36 cellular contexts compared by ENCODE assay signal in genomic region chr6:104239971-104240370, GRCh38.
A peak's percentile ranks its signal among the peaks of the same experiment; 100 is the strongest.
DNase-seq lines count a peak whose midpoint lies in the region; FAIRE-seq and TF ChIP-seq lines count a peak whose summit lies in the region.
"Had no signal": no experiment of that assay in that cellular context is flagged by ENCODE, and none has a peak within 500 bp of the region (broad histone marks: within the 10 kb centered on the region; RNA-seq: fewer than 3 reads in every experiment).

No MANE protein-coding gene starts in this region.

- no peak overlapping the region for H3K4me2 ChIP-seq in mesendoderm (ENCODE audit: low read length)
- no peak overlapping the region for H3K4me2 ChIP-seq in neural progenitor cell
- H3K4me2 ChIP-seq: A549; BLaER1; BLaER1 treated with 17β-estradiol and CSF1 and Interleukin-3, amounts not matched to agents 10 nM and 100 nM had no signal

- no peaks in the 10 kb centered on the region for H3F3A ChIP-seq in neural progenitor cell (ENCODE audit: low read depth)

- H3K18ac ChIP-seq in mesendoderm (ENCODE audit: low read length): no peak overlapping the region

- no peak overlapping the region for H4K5ac ChIP-seq in mesendoderm (ENCODE audit: low read length)

- H2BK5ac ChIP-seq in mesendoderm (ENCODE audit: low read length): no peak overlapping the region

- H3K9ac ChIP-seq in mesendoderm (ENCODE audit: low read length) (no peak overlapping the region), neural progenitor cell (no peak overlapping the region)
- H3K9ac ChIP-seq: BLaER1; BLaER1 treated with 17β-estradiol and CSF1 and Interleukin-3, amounts not matched to agents 10 nM and 100 nM had no signal

- no peak overlapping the region for H2BK120ac ChIP-seq in mesendoderm (ENCODE audit: low read depth, low read length)

- H2AK5ac ChIP-seq in mesendoderm (ENCODE audit: low read length): no peak overlapping the region

- intact Hi-C loops in Caco-2 (cut with micrococcal nuclease; ENCODE audit: unreplicated experiment): loop anchor here (1.0 kb wide), 4 partner anchors 9 to 85 kb away; no protein-coding TSS in a partner anchor

- H3K4me1 Mint-ChIP-seq in Caco-2 (ENCODE audit: low read depth, unreplicated experiment) (peaks cover 18% of the 10 kb centered on the region), neural progenitor cell (no peaks in the 10 kb centered on the region), progenitor cell of endocrine pancreas (ENCODE audit: low read depth) (peaks cover 12% of the 10 kb centered on the region)
- H3K4me1 Mint-ChIP-seq: B cell; CD14-positive monocyte; CD4-positive, alpha-beta memory T cell; CD4-positive, CD25-positive, alpha-beta regulatory T cell; CD8-positive, alpha-beta memory T cell had no signal

- H2AFZ ChIP-seq in neural progenitor cell (replicated peaks): no peak overlapping the region

- DNase-seq in Caco-2 (peak; percentile 69 to 72), mesendoderm (peak; percentile 28), neural progenitor cell (ENCODE audit: low spot score) (no peak), progenitor cell of endocrine pancreas (ENCODE audit: low spot score, unreplicated experiment) (no peak), GM12892 (ENCODE audit: insufficient read length) (no peak), NCI-H526 treated with DMSO at 0.1 percent for 48 hours (lab: John Stamatoyannopoulos, UW) (no peak), mesenteric fat pad (ENCODE audit: low spot score) (no peak)
- no peak for DNase-seq in activated naive CD4-positive, alpha-beta T cell (lab: John Stamatoyannopoulos, UW)
- DNase-seq: 8988T; ACHN; AML-193; BE2C; C1 segment of cervical spinal cord; Calu3; CD4-positive, alpha-beta memory T cell; CD4-positive, alpha-beta T cell; CD4-positive, CD25-positive, alpha-beta regulatory T cell; CD8-positive, alpha-beta memory T cell; CD8-positive, alpha-beta T cell; COR-L47; DMS 273 treated with DMSO at 0.1 percent for 48 hours; DMS153; DMS53; DMS79; DMS79 treated with DMSO at 0.1 percent for 48 hours; DND-41; EL had no signal

- H3K9me3 ChIP-seq in Caco-2 (peaks cover 7% of the 10 kb centered on the region), neural progenitor cell (ENCODE audit: low read depth) (no peaks in the 10 kb centered on the region)
- H3K9me3 ChIP-seq: A549; BE2C; BLaER1; BLaER1 treated with 17β-estradiol and CSF1 and Interleukin-3, amounts not matched to agents 10 nM and 100 nM had no signal

- H3K36me3 ChIP-seq in Caco-2 (ENCODE audit: control insufficient read depth, insufficient read depth, low read length) (no peaks in the 10 kb centered on the region), mesendoderm (ENCODE audit: control insufficient read depth, insufficient read depth, low read length) (no peaks in the 10 kb centered on the region), neural progenitor cell (no peaks in the 10 kb centered on the region)
- H3K36me3 ChIP-seq: BE2C; BLaER1; BLaER1 treated with 17β-estradiol and CSF1 and Interleukin-3, amounts not matched to agents 10 nM and 100 nM had no signal

- H2BK15ac ChIP-seq in mesendoderm (replicated peaks; ENCODE audit: low read depth): no peak overlapping the region

- TF ChIP-seq CTCF in Caco-2 (IDR thresholded peaks at IDR 0.05; ENCODE audit: insufficient read depth in 1 of 2, low read depth in 1 of 2, low read length in 1 of 2, severe bottlenecking in 1 of 2, unreplicated experiment in 1 of 2) (no peak), neural progenitor cell (IDR thresholded peaks at IDR 0.05) (no peak), progenitor cell of endocrine pancreas (IDR thresholded peaks at IDR 0.05; ENCODE audit: unreplicated experiment) (no peak)

- peaks cover 35% of the 10 kb centered on the region for H3K4me1 ChIP-seq in Caco-2
- no peaks in the 10 kb centered on the region for H3K4me1 ChIP-seq in mesendoderm (ENCODE audit: control insufficient read depth, low read depth, low read length)
- no peaks in the 10 kb centered on the region for H3K4me1 ChIP-seq in neural progenitor cell
- H3K4me1 ChIP-seq: A549; BE2C; BLaER1; BLaER1 treated with 17β-estradiol and CSF1 and Interleukin-3, amounts not matched to agents 10 nM and 100 nM had no signal

- no peak overlapping the region for H3K4ac ChIP-seq in mesendoderm (ENCODE audit: low read depth, low read length)

- H3K79me2 ChIP-seq in mesendoderm (ENCODE audit: control insufficient read depth, insufficient read depth, low read length): no peaks in the 10 kb centered on the region
- H3K79me2 ChIP-seq in neural progenitor cell (ENCODE audit: low read depth): no peaks in the 10 kb centered on the region

- WGBS in mesendoderm (ENCODE audit: extremely low coverage, insufficient coverage, low lambda C conversion rate): no CpG with 5 or more reads among the region's 5 CpGs

- TF ChIP-seq POLR2A in GM12892 (IDR thresholded peaks at IDR 0.05; ENCODE audit: low read depth, low read length): no peak

- H3K4me3 Mint-ChIP-seq in Caco-2 (ENCODE audit: unreplicated experiment): no peak overlapping the region
- H3K4me3 Mint-ChIP-seq in neural progenitor cell: no peak overlapping the region
- no peak overlapping the region for H3K4me3 Mint-ChIP-seq in progenitor cell of endocrine pancreas (ENCODE audit: low read depth)
- H3K4me3 Mint-ChIP-seq: B cell; CD14-positive monocyte; CD4-positive, alpha-beta memory T cell; CD4-positive, alpha-beta T cell; CD4-positive, CD25-positive, alpha-beta regulatory T cell; CD8-positive, alpha-beta memory T cell; CD8-positive, alpha-beta T cell had no signal

- POLR2A ChIA-PET in Caco-2 (lab: Charles Lee): no interaction called here

- H3K4me3 ChIP-seq in Caco-2 (ENCODE audit: low read depth, low read length): no peak overlapping the region
- no peak overlapping the region for H3K4me3 ChIP-seq in mesendoderm (ENCODE audit: low read length)
- no peak overlapping the region for H3K4me3 ChIP-seq in neural progenitor cell
- H3K4me3 ChIP-seq: A549; BLaER1; BLaER1 treated with 17β-estradiol and CSF1 and Interleukin-3, amounts not matched to agents 10 nM and 100 nM had no signal

- H3K27me3 Mint-ChIP-seq in Caco-2 (ENCODE audit: insufficient read depth, unreplicated experiment) (no peaks in the 10 kb centered on the region), neural progenitor cell (ENCODE audit: insufficient read depth, low read depth) (peaks cover 2% of the 10 kb centered on the region), progenitor cell of endocrine pancreas (no peaks in the 10 kb centered on the region)
- H3K27me3 Mint-ChIP-seq: B cell; CD4-positive, alpha-beta T cell; CD4-positive, CD25-positive, alpha-beta regulatory T cell had no signal

- H3K27ac ChIP-seq in mesendoderm (ENCODE audit: low read depth, low read length) (no peak overlapping the region), neural progenitor cell (no peak overlapping the region)
- H3K27ac ChIP-seq: 22Rv1; A549; BLaER1; BLaER1 treated with 17β-estradiol and CSF1 and Interleukin-3, amounts not matched to agents 10 nM and 100 nM; C4-2B had no signal

- H4K8ac ChIP-seq in mesendoderm (ENCODE audit: low read depth, low read length): no peak overlapping the region

- BruUV-seq in Caco-2 (replicated peaks; lab: Mats Ljungman, UMichigan): no TSS peak

- CTCF ChIA-PET in Caco-2 (lab: Charles Lee): no interaction called here

- H3K27me3 ChIP-seq in Caco-2 (replicated peaks; ENCODE audit: control insufficient read depth, insufficient read depth, low read length) (no peaks in the 10 kb centered on the region), mesendoderm (ENCODE audit: insufficient read depth, low read length, poor library complexity) (peaks cover 2% of the 10 kb centered on the region), neural progenitor cell (no peaks in the 10 kb centered on the region)
- H3K27me3 ChIP-seq: BE2C; BLaER1; BLaER1 treated with 17β-estradiol and CSF1 and Interleukin-3, amounts not matched to agents 10 nM and 100 nM had no signal

- no peaks in the 10 kb centered on the region for H3K79me1 ChIP-seq in mesendoderm (ENCODE audit: low read length)

- H4K20me1 ChIP-seq in neural progenitor cell (ENCODE audit: low read depth): no peaks in the 10 kb centered on the region
- H4K20me1 ChIP-seq: BLaER1; BLaER1 treated with 17β-estradiol and CSF1 and Interleukin-3, amounts not matched to agents 10 nM and 100 nM had no signal

- H3K9me3 Mint-ChIP-seq in Caco-2 (ENCODE audit: unreplicated experiment): peaks cover 24% of the 10 kb centered on the region
- no peaks in the 10 kb centered on the region for H3K9me3 Mint-ChIP-seq in neural progenitor cell
- H3K9me3 Mint-ChIP-seq in progenitor cell of endocrine pancreas (ENCODE audit: low read depth): peaks cover 20% of the 10 kb centered on the region
- H3K9me3 Mint-ChIP-seq: CD8-positive, alpha-beta memory T cell; CD8-positive, alpha-beta T cell had no signal

- H3K27ac Mint-ChIP-seq in Caco-2 (ENCODE audit: unreplicated experiment) (peak overlapping the region; percentile 72), neural progenitor cell (peak overlapping the region; percentile 29), progenitor cell of endocrine pancreas (peak overlapping the region; percentile 15)
- H3K27ac Mint-ChIP-seq: B cell; CD14-positive monocyte; CD4-positive, alpha-beta memory T cell; CD4-positive, alpha-beta T cell; CD4-positive, CD25-positive, alpha-beta regulatory T cell; CD8-positive, alpha-beta memory T cell; CD8-positive, alpha-beta T cell had no signal

- no peak overlapping the region for H3K23ac ChIP-seq in mesendoderm (ENCODE audit: low read length)

- FAIRE-seq in GM12892 (lab: Jason Lieb, UNC): no peak
- FAIRE-seq: A204.1, A549, D721Med had no signal

- H3K56ac ChIP-seq in mesendoderm (ENCODE audit: low read length): no peak overlapping the region

- H3K36me3 Mint-ChIP-seq in Caco-2 (ENCODE audit: insufficient read depth, unreplicated experiment) (peaks cover 6% of the 10 kb centered on the region), neural progenitor cell (no peaks in the 10 kb centered on the region), progenitor cell of endocrine pancreas (ENCODE audit: insufficient read depth) (peaks cover 8% of the 10 kb centered on the region)
- H3K36me3 Mint-ChIP-seq: CD14-positive monocyte; CD4-positive, alpha-beta memory T cell; CD4-positive, CD25-positive, alpha-beta regulatory T cell; CD8-positive, alpha-beta memory T cell; CD8-positive, alpha-beta T cell had no signal

Comparison
In these comparisons a context has a peak if more than half of its experiments do, and no peak if none do; other contexts are left out.
1. DNase-seq: peak in Caco-2 (2 of 2) and mesendoderm (single experiment); none in neural progenitor cell (single experiment), progenitor cell of endocrine pancreas (single experiment), GM12892 (single experiment), NCI-H526 treated with DMSO at 0.1 percent for 48 hours (single experiment), mesenteric fat pad (single experiment) and activated naive CD4-positive, alpha-beta T cell (0 of 4).
2. H3K27ac Mint-ChIP-seq: peak in every context shown above with its lines; median percentile 72 in Caco-2; 29 in neural progenitor cell; 15 in progenitor cell of endocrine pancreas.